In the genomic region with DNA sequence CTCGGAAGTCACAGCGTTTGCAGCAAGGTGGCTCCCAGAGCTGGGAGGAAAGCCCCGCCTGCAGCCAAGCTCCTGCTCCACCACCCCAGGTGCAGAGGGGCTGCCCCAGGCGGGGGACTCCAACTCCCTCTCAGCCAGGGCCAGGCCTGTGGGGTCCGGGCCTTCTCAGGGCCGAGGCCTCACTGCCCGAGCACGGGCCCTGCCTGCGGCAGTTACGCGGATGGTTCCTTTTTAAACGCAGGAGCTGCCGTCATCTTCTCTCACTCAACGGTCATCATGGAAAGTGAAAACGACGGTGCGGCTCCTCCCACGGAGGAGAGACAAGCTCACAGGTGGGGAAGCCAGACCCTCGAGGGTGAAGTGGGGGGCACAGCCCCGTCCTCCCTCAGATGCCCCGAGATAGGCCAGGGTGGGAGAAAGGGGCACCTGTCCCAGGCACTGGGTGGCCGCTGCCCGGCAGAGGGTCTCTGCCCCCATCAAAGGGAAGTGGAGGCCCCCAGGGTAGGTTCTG, we compare ENCODE assay signal across 11 cellular contexts. TPM values are rescaled to one million over a fixed set of nuclear protein-coding genes. Genes with fewer than 3 reads are reported as not detected.
DNase-seq lines count a peak whose midpoint lies in the region; ATAC-seq, FAIRE-seq and TF ChIP-seq lines count a peak whose summit lies in the region.
"Not testable (repeated sequence)": the region's sequence is repeated elsewhere in the genome, so short reads cannot be mapped to it uniquely, and the experiment has no call there.
"Had no signal": no experiment of that assay in that cellular context is flagged by ENCODE, and none has a peak within 500 bp of the region (broad histone marks: within the 10 kb centered on the region; RNA-seq: fewer than 3 reads in every experiment).

No MANE protein-coding gene starts in this region.

- not testable (repeated sequence) for TF ChIP-seq CTCF in adrenal gland (IDR thresholded peaks at IDR 0.05); kidney (IDR thresholded peaks at IDR 0.05; ENCODE audit: borderline replicate concordance, extremely low read depth, insufficient read depth); vagina (IDR thresholded peaks at IDR 0.05)

- intact Hi-C loops in adrenal gland (cut with DNase I); kidney (cut with DNase I); vagina (cut with DNase I): not testable (repeated sequence)

- not testable (repeated sequence) for H3K36me3 ChIP-seq in adrenal gland (replicated peaks in 1 of 2); kidney (ENCODE audit: control insufficient read depth in 1 of 2, insufficient read depth in 2 of 2, low read length in 2 of 2); small intestine (ENCODE audit: control insufficient read depth in 2 of 2, insufficient read depth in 2 of 2, low read length in 2 of 2); vagina

- WGBS in adrenal gland, 4 donors: 69 to 77% (median 74%) methylated on average over 17 to 21 of the region's 23 CpGs
- WGBS in small intestine, 3 donors: 41 to 55% (median 51%) methylated on average over 17 to 21 of the region's 23 CpGs

- peak overlapping the region in 1 of 2 donors; percentile 51 for H3K9ac ChIP-seq in kidney (ENCODE audit: low read length in 2 of 2)

- not testable (repeated sequence) for H3K9me3 ChIP-seq in adrenal gland (replicated peaks in 1 of 3); kidney (ENCODE audit: control insufficient read depth in 1 of 2, low read length in 2 of 2); small intestine (ENCODE audit: control insufficient read depth, low read depth); vagina

- H3K27ac ChIP-seq in adrenal gland: peak overlapping the region in 3 of 5 donors; percentile 35 to 75 (median 62)
- H3K27ac ChIP-seq in kidney (ENCODE audit: low read depth in 2 of 2, low read length in 2 of 2): peak overlapping the region; percentile 82 to 85
- H3K27ac ChIP-seq in small intestine (ENCODE audit: low read depth in 1 of 2, low read length in 1 of 2): peak overlapping the region; percentile 75 to 97
- H3K27ac ChIP-seq in vagina: peak overlapping the region; percentile 56

- peak; percentile 48 to 62 for DNase-seq in activated CD4-positive, alpha-beta T cell treated with anti-CD3 and anti-CD28 coated beads for 4 hours
- DNase-seq in adrenal gland: peak in 1 of 7 donors; percentile 10
- DNase-seq in kidney: peak; percentile 76
- DNase-seq in small intestine; vagina (ENCODE audit: extremely low spot score in 2 of 2): not testable (repeated sequence)

- ATAC-seq in GM18868 (IDR thresholded peaks at IDR 0.05; ENCODE audit: unreplicated experiment) (peak; percentile 36), GM21737 (IDR thresholded peaks at IDR 0.05; ENCODE audit: unreplicated experiment) (peak; percentile 41), HG03342 (IDR thresholded peaks at IDR 0.05; ENCODE audit: unreplicated experiment) (peak; percentile 35)

- TF ChIP-seq POLR2A in adrenal gland (IDR thresholded peaks at IDR 0.05); vagina (IDR thresholded peaks at IDR 0.05): not testable (repeated sequence)

- H3K4me3 ChIP-seq in adrenal gland (peak overlapping the region in 1 of 4 donors; percentile 10), small intestine (ENCODE audit: low read depth in 1 of 2, low read length in 2 of 2) (peak overlapping the region in 1 of 2 donors; percentile 33), vagina (peak overlapping the region in 1 of 2 donors; percentile 13)
- not testable (repeated sequence) for H3K4me3 ChIP-seq in kidney (ENCODE audit: low read length in 2 of 2)

- H3K27me3 ChIP-seq in adrenal gland; small intestine (ENCODE audit: control insufficient read depth in 2 of 2, insufficient read depth in 2 of 2, low read length in 2 of 2); vagina: not testable (repeated sequence)

- not testable (repeated sequence) for H3K4me1 ChIP-seq in adrenal gland (replicated peaks in 1 of 2); small intestine (ENCODE audit: control insufficient read depth in 2 of 2, insufficient read depth in 1 of 2, low read depth in 1 of 2, low read length in 1 of 2); vagina
- H3K4me1 ChIP-seq in kidney (ENCODE audit: control insufficient read depth in 1 of 2, insufficient read depth in 1 of 2, low read depth in 1 of 2, low read length in 2 of 2): peaks cover 10 to 17% of the 10 kb centered on the region in 2 donors

- FAIRE-seq in kidney (lab: Jason Lieb, UNC); small intestine (lab: Jason Lieb, UNC): not testable (repeated sequence)

RNA-seq across cellular contexts. Expression of gene PRXL2B, which starts 9.0 kb away (rescaled TPM):
- total RNA-seq in adrenal gland (10 to 100 TPM; 19.9 to 64.0 (median 33.6) TPM), kidney (39.5 TPM), vagina (16.2 TPM)
- polyA plus RNA-seq in adrenal gland (10 to 100 TPM; 19.8 to 39.7 (median 25.8) TPM), kidney (ENCODE audit: insufficient read depth, low read depth, low replicate concordance) (25.6 TPM), small intestine (10 to 100 TPM; 28.9 to 48.1 (median 46.3) TPM)

RNA-seq across cellular contexts. Expression of gene TNFRSF14, which starts 21.4 kb away (rescaled TPM):
- total RNA-seq in adrenal gland: 100 to 1,000 TPM in 6 of 8 donors, 10 to 100 TPM in 2; 55.2 to 127 (median 116) TPM
- polyA plus RNA-seq in adrenal gland: 100 to 1,000 TPM in 2 of 3 donors, 10 to 100 TPM in 1; 11.6 to 554 (median 238) TPM
- 95.0 TPM for total RNA-seq in kidney
- polyA plus RNA-seq in kidney (ENCODE audit: insufficient read depth, low read depth, low replicate concordance): 99.1 TPM
- polyA plus RNA-seq in small intestine: 100 to 1,000 TPM; 164 to 398 (median 333) TPM
- total RNA-seq in vagina: 49.6 TPM

RNA-seq across cellular contexts. Expression of gene HES5, which starts 47.6 kb away (rescaled TPM):
- total RNA-seq in adrenal gland: not detected
- not detected for polyA plus RNA-seq in adrenal gland
- 0.44 TPM for total RNA-seq in kidney
- polyA plus RNA-seq in kidney (ENCODE audit: insufficient read depth, low read depth, low replicate concordance): not detected
- polyA plus RNA-seq in small intestine: under 1 TPM in 1 of 3 donors, not detected in 2; 0.30 TPM
- total RNA-seq in vagina: not detected
- total RNA-seq: NCI-H460, renal cortical epithelial cell, WTC11 had no signal

RNA-seq across cellular contexts. Expression of gene PANK4, which starts 51.2 kb away (rescaled TPM):
- 10 to 100 TPM; 14.2 to 50.2 (median 31.4) TPM for total RNA-seq in adrenal gland
- polyA plus RNA-seq in adrenal gland: 10 to 100 TPM; 13.8 to 44.1 (median 26.2) TPM
- total RNA-seq in kidney: 33.7 TPM
- polyA plus RNA-seq in kidney (ENCODE audit: insufficient read depth, low read depth, low replicate concordance): 13.3 TPM
- polyA plus RNA-seq in small intestine: 10 to 100 TPM; 14.8 to 21.7 (median 18.9) TPM
- 39.5 TPM for total RNA-seq in vagina

RNA-seq across cellular contexts. Expression of gene MMEL1, which starts 55.2 kb away (rescaled TPM):
- total RNA-seq in adrenal gland: 1 to 10 TPM in 7 of 8 donors, under 1 TPM in 1; 0.30 to 4.2 (median 1.6) TPM
- 1 to 10 TPM; 2.9 to 8.2 (median 7.4) TPM for polyA plus RNA-seq in adrenal gland
- total RNA-seq in kidney: 4.0 TPM
- polyA plus RNA-seq in kidney (ENCODE audit: insufficient read depth, low read depth, low replicate concordance): 8.5 TPM
- 10 to 100 TPM in 2 of 3 donors, 1 to 10 TPM in 1; 7.6 to 35.4 (median 22.6) TPM for polyA plus RNA-seq in small intestine
- 4.4 TPM for total RNA-seq in vagina
- total RNA-seq: WTC11 had no signal
